In genomic region chr6:90548001-90548400, GRCh38 we compare ENCODE assay signal across 22 cellular contexts. TPM values are rescaled to one million over a fixed set of nuclear protein-coding genes. Genes with fewer than 3 reads are reported as not detected.
DNase-seq lines count a peak whose midpoint lies in the region; ATAC-seq and TF ChIP-seq lines count a peak whose summit lies in the region.
"Had no signal": no experiment of that assay in that cellular context is flagged by ENCODE, and none has a peak within 500 bp of the region (broad histone marks: within the 10 kb centered on the region; RNA-seq: fewer than 3 reads in every experiment).

No MANE protein-coding gene starts in this region.

- no peaks in the 10 kb centered on the region for H3K79me2 ChIP-seq in trophoblast cell (ENCODE audit: control insufficient read depth, insufficient read depth, low read length, poor library complexity)

- WGBS in trophoblast cell (ENCODE audit: extremely low coverage, insufficient coverage, insufficient read length), result no CpG with 5 or more reads among the region's 2 CpGs

- no peak overlapping the region for H3K27ac ChIP-seq in trophoblast cell (ENCODE audit: low read depth, low read length)
- H3K27ac ChIP-seq: RWPE1 had no signal

- H4K91ac ChIP-seq in trophoblast cell (ENCODE audit: low read depth, low read length), result no peak overlapping the region

- no peak overlapping the region for H2AK5ac ChIP-seq in trophoblast cell (ENCODE audit: low read length)

- no peaks in the 10 kb centered on the region for H3K27me3 Mint-ChIP-seq in HFFc6 (ENCODE audit: insufficient read depth)
- no peaks in the 10 kb centered on the region for H3K27me3 Mint-ChIP-seq in natural killer cell (ENCODE audit: low read depth in 2 of 2)
- H3K27me3 Mint-ChIP-seq: IgD-negative memory B cell had no signal

- H3K36me3 Mint-ChIP-seq in HFFc6 (ENCODE audit: low read depth), result peaks cover 39% of the 10 kb centered on the region
- peaks cover 36% of the 10 kb centered on the region for H3K36me3 Mint-ChIP-seq in natural killer cell

- no peak overlapping the region for H3K18ac ChIP-seq in trophoblast cell (ENCODE audit: low read length)

- H3K9ac ChIP-seq in trophoblast cell (ENCODE audit: low read length), result no peak overlapping the region
- H3K9ac ChIP-seq: SK-N-SH had no signal

- H3K4me2 ChIP-seq in trophoblast cell (ENCODE audit: low read length), result no peak overlapping the region
- H3K4me2 ChIP-seq: SK-N-SH had no signal

- peaks cover 3 to 16% of the 10 kb centered on the region in 2 experiments for H3K36me3 ChIP-seq in trophoblast cell (ENCODE audit: control insufficient read depth in 1 of 2, insufficient read depth in 2 of 2, low read length in 2 of 2)

- no peak overlapping the region for H2BK120ac ChIP-seq in trophoblast cell (ENCODE audit: insufficient read depth, low read length, poor library complexity)

- intact Hi-C loops in natural killer cell (cut with micrococcal nuclease), result no loop called here

- H4K8ac ChIP-seq in trophoblast cell (ENCODE audit: low read depth, low read length), result no peak overlapping the region

- H3K27ac Mint-ChIP-seq in HFFc6 (peak overlapping the region; percentile 10; the same call in 1 of the 2 replicates), natural killer cell (no peak overlapping the region)

- no peak for TF ChIP-seq CTCF in HFFc6 (IDR thresholded peaks at IDR 0.05)
- no peak for TF ChIP-seq CTCF in epithelial cell of esophagus (IDR thresholded peaks at IDR 0.05; ENCODE audit: insufficient read depth, low read depth, low read length, missing control alignments)
- no peak for TF ChIP-seq CTCF in natural killer cell (IDR thresholded peaks at IDR 0.05)

- DNase-seq in AG20443 (ENCODE audit: low spot score) (peak; percentile 9), HFFc6 (no peak), epithelial cell of esophagus (ENCODE audit: low read depth) (peak; percentile 32), trophoblast cell (peak; percentile 4 to 58), DMS53 treated with DMSO at 0.1 percent for 48 hours (lab: John Stamatoyannopoulos, UW; ENCODE audit: unreplicated experiment) (no peak), natural killer cell (no peak)
- no peak for DNase-seq in activated naive CD4-positive, alpha-beta T cell treated with Interleukin-2 at 50 U/mL for 16 hours
- DNase-seq: BE2C; GOT3; HCEC 1CT; Karpas-422; MV-4-11; NCI-H1105 treated with DMSO at 0.1 percent for 48 hours; NCI-H2029 treated with DMSO at 0.1 percent for 48 hours; NCI-H226; NCI-H524; NCI-H774; NK-92 treated with Interleukin-12 subunit alpha and Interleukin-12 subunit beta, amount 100 ng/mL, for 24 hours; SIG-M5; SK-N-SH had no signal

- no peaks in the 10 kb centered on the region for H3K4me1 ChIP-seq in trophoblast cell (ENCODE audit: control insufficient read depth in 1 of 2, insufficient read depth in 2 of 2, low read length in 2 of 2)
- H3K4me1 ChIP-seq: BE2C had no signal

- H3K79me1 ChIP-seq in trophoblast cell (ENCODE audit: low read length), result no peaks in the 10 kb centered on the region

- H3K4ac ChIP-seq in trophoblast cell (ENCODE audit: low read depth, low read length), result no peak overlapping the region

- H3K4me3 ChIP-seq in epithelial cell of esophagus (ENCODE audit: low read length) (no peak overlapping the region), trophoblast cell (ENCODE audit: low read depth, low read length) (no peak overlapping the region)

- H2BK12ac ChIP-seq in trophoblast cell (ENCODE audit: low read length), result no peak overlapping the region

- H3K9me3 Mint-ChIP-seq in HFFc6, result no peaks in the 10 kb centered on the region
- H3K9me3 Mint-ChIP-seq in natural killer cell, result no peaks in the 10 kb centered on the region
- H3K9me3 Mint-ChIP-seq: IgD-negative memory B cell had no signal

- no peak overlapping the region for H2BK5ac ChIP-seq in trophoblast cell (ENCODE audit: low read depth, low read length, poor library complexity)

- H4K12ac ChIP-seq in trophoblast cell (ENCODE audit: low read depth, low read length), result no peak overlapping the region

- H3K27me3 ChIP-seq in trophoblast cell (ENCODE audit: insufficient read depth, low read length), result no peaks in the 10 kb centered on the region
- H3K27me3 ChIP-seq: BE2C had no signal

- no peak overlapping the region for H2AFZ ChIP-seq in trophoblast cell (ENCODE audit: insufficient read depth, low read length, poor library complexity)

- H3K4me3 Mint-ChIP-seq in HFFc6, result no peak overlapping the region
- no peak overlapping the region for H3K4me3 Mint-ChIP-seq in natural killer cell
- H3K4me3 Mint-ChIP-seq: IgD-negative memory B cell had no signal

- no peak overlapping the region for H3K14ac ChIP-seq in trophoblast cell (ENCODE audit: low read length)

- no peak for ATAC-seq in natural killer cell

- H3K4me1 Mint-ChIP-seq in HFFc6 (ENCODE audit: low read depth), result peaks cover 8% of the 10 kb centered on the region
- no peaks in the 10 kb centered on the region for H3K4me1 Mint-ChIP-seq in natural killer cell

- H3K9me3 ChIP-seq in trophoblast cell (ENCODE audit: insufficient read depth, low read depth, low read length), result peaks cover under 1% of the 10 kb centered on the region
- H3K9me3 ChIP-seq: BE2C, SK-N-SH had no signal

- no peak overlapping the region for H3K23ac ChIP-seq in trophoblast cell (ENCODE audit: low read length)

RNA-seq across cellular contexts. Expression of gene MAP3K7, which starts 38.9 kb away (rescaled TPM):
- 10 to 100 TPM; 27.9 to 35.4 (median 32.1) TPM for total RNA-seq in HFFc6 (2021; fragmentation: NEBNext Ultra II Directional; extraction: Animal tissue kit (Norgen Biotek cat#: 25700))
- polyA plus RNA-seq in trophoblast cell (2013), result 24.4 and 24.6 TPM in 2 replicates
- 10 to 100 TPM; 17.5 to 30.2 (median 27.5) TPM for total RNA-seq in natural killer cell

Comparison
In these comparisons a context has a peak if more than half of its experiments do, and no peak if none do; other contexts are left out.
1. DNase-seq: peak in AG20443 (single experiment), epithelial cell of esophagus (single experiment) and trophoblast cell (2 of 2); none in HFFc6 (single experiment), activated naive CD4-positive, alpha-beta T cell treated with Interleukin-2 at 50 U/mL for 16 hours (single experiment), DMS53 treated with DMSO at 0.1 percent for 48 hours (single experiment) and natural killer cell (single experiment).